In genomic region chr6:15269619-15270018, GRCh38 we compare ENCODE assay signal across 1 cellular context.
TF ChIP-seq lines count a peak whose summit lies in the region.

No MANE protein-coding gene starts in this region.

TF ChIP-seq in WTC11, 78 proteins besides CTCF, POLR2A, EP300 and RAD21 (continued from another document):
- no peak for TF ChIP-seq USF1 (CRISPR knock-in tag; IDR thresholded peaks at IDR 0.05)
- TF ChIP-seq ATF1 (CRISPR knock-in tag; IDR thresholded peaks at IDR 0.05) = no peak
- TF ChIP-seq TEAD4 (CRISPR knock-in tag; IDR thresholded peaks at IDR 0.05) = no peak
- TF ChIP-seq IRF2 (CRISPR knock-in tag; IDR thresholded peaks at IDR 0.05; ENCODE audit: borderline replicate concordance, low read depth) = no peak
- TF ChIP-seq TCF7 (CRISPR knock-in tag; IDR thresholded peaks at IDR 0.05; ENCODE audit: low read depth) = no peak
